ENCODE assay signal across 8 cellular contexts in the genomic region with DNA sequence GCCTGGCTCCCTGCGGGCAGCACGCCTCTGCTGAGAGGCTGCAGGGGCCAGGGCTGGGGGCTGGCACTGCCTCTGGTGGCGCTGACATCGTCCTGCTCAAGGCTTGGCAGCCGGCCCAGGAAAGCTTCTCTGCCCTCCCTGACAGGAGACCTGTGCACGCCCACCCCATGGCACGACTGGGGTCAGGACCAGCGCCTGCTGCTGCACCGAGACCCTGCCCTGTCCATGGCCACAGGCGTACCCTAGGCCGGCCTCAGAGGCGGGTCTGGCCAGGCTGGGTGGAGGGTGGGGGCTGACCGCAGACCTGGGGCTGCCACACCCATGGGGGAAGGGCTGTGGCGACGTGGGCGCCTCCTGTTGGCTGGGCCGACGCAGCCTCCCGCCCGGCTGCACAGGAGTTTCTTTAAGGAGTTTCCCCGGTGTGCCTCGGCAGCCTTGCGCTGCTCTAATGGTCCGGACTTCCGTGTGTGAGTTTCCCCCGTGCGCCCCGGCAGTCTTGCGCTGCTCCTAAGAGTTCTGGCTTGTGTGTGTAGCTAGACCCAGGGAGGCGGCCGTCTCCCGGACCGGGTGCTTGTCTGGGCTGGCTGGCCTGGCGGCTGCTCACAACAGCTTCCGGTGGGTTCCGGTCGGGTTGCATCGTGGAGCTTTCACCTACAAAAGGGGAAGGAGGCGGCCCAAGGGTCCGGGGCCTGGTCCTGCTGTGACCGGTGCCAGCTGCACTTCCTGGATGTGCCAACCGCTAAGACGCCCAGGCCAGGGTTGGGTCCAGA. TPM values are rescaled to one million over a fixed set of nuclear protein-coding genes. Genes with fewer than 3 reads are reported as not detected.
DNase-seq lines count a peak whose midpoint lies in the region; ATAC-seq and TF ChIP-seq lines count a peak whose summit lies in the region.

No MANE protein-coding gene starts in this region.

- H3K27me3 ChIP-seq in RWPE2 (ENCODE audit: insufficient read depth, poor library complexity, severe bottlenecking): no peaks in the 10 kb centered on the region
- no peaks in the 10 kb centered on the region for H3K27me3 ChIP-seq in cardiac muscle cell

- H3K27ac ChIP-seq in RWPE2 (ENCODE audit: poor library complexity, severe bottlenecking): peak overlapping the region; percentile 80
- peak overlapping the region; percentile 93 for H3K27ac ChIP-seq in cardiac muscle cell

- DNase-seq in SIG-M5 treated with dmso at 0.1 percent for 504 hours (lab: John Stamatoyannopoulos, UW; ENCODE audit: unreplicated experiment) (peak; percentile 90), SIG-M5 (lab: John Stamatoyannopoulos, UW) (no peak), RWPE2 (ENCODE audit: low spot score) (peak; percentile 88), cardiac muscle cell (ENCODE audit: low read depth in 1 of 2, low spot score in 1 of 2) (peak; percentile 43 to 50), retina (peak; percentile 71), Ammon's horn (ENCODE audit: low spot score) (no peak)
- DNase-seq in activated gamma-delta T cell treated with anti-CD3 and anti-CD28 coated beads, Interleukin-2, amount 50 U/mL, for 16 hours (ENCODE audit: low read depth): peak; percentile 64

- H3K9me3 ChIP-seq in RWPE2 (ENCODE audit: severe bottlenecking) (no peaks in the 10 kb centered on the region), cardiac muscle cell (ENCODE audit: low read depth) (no peaks in the 10 kb centered on the region)

- ATAC-seq in HG03196 (IDR thresholded peaks at IDR 0.05; ENCODE audit: unreplicated experiment) (peak; percentile 39), RWPE2 (ENCODE audit: low read depth) (peak; percentile 69)

- H3K4me3 ChIP-seq in RWPE2 (ENCODE audit: severe bottlenecking) (peak overlapping the region; percentile 35), cardiac muscle cell (no peak overlapping the region)

- H3K36me3 ChIP-seq in RWPE2 (ENCODE audit: low read depth) (peaks cover 46% of the 10 kb centered on the region), cardiac muscle cell (no peaks in the 10 kb centered on the region)

- TF ChIP-seq CTCF in RWPE2 (IDR thresholded peaks at IDR 0.05; ENCODE audit: poor library complexity, severe bottlenecking) (peak; percentile 39), cardiac muscle cell (IDR thresholded peaks at IDR 0.05; ENCODE audit: low read depth, low read length) (peak; percentile 32)

- H3K4me1 ChIP-seq in RWPE2 (ENCODE audit: insufficient read depth, poor library complexity, severe bottlenecking) (peaks cover 26% of the 10 kb centered on the region), cardiac muscle cell (ENCODE audit: low read depth) (peaks cover 29% of the 10 kb centered on the region)

RNA-seq across cellular contexts. Expression of a gene that starts 4.7 kb away (rescaled TPM):
- total RNA-seq in cardiac muscle cell: 38.3 and 50.7 TPM in 2 replicates
- polyA plus RNA-seq in cardiac muscle cell: 59.6 and 72.3 TPM in 2 replicates

RNA-seq across cellular contexts. Expression of a gene that starts 10.4 kb away (rescaled TPM):
- 39.4 and 54.5 TPM in 2 replicates for total RNA-seq in cardiac muscle cell
- polyA plus RNA-seq in cardiac muscle cell: 29.8 and 30.2 TPM in 2 replicates

RNA-seq across cellular contexts. Expression of a gene that starts 19.8 kb away (rescaled TPM):
- total RNA-seq in cardiac muscle cell: 22.1 and 30.9 TPM in 2 replicates
- polyA plus RNA-seq in cardiac muscle cell: 6.9 and 9.5 TPM in 2 replicates

RNA-seq across cellular contexts. Expression of a gene that starts 54.5 kb away (rescaled TPM):
- 32.9 and 46.1 TPM in 2 replicates for total RNA-seq in cardiac muscle cell
- polyA plus RNA-seq in cardiac muscle cell: 32.6 and 48.3 TPM in 2 replicates

Comparison
In these comparisons a context has a peak if more than half of its experiments do, and no peak if none do; other contexts are left out.
1. DNase-seq: peak in SIG-M5 treated with dmso at 0.1 percent for 504 hours (single experiment), RWPE2 (single experiment), activated gamma-delta T cell treated with anti-CD3 and anti-CD28 coated beads, Interleukin-2, amount 50 U/mL, for 16 hours (single experiment), cardiac muscle cell (2 of 2) and retina (single experiment); none in SIG-M5 (single experiment) and Ammon's horn (single experiment).